ENCODE assay signal across 5 cellular contexts in genomic region chr13:37515226-37515625, GRCh38.
"Had no signal": no experiment of that assay in that cellular context is flagged by ENCODE, and none has a peak within 500 bp of the region (broad histone marks: within the 10 kb centered on the region; RNA-seq: fewer than 3 reads in every experiment).

No MANE protein-coding gene starts in this region.

- H2AFZ ChIP-seq: GM23338 had no signal

- H3K4me3 ChIP-seq: GM23338, K562 had no signal

- ATAC-seq: GM23338, K562 had no signal

- H3K4me2 ChIP-seq: GM23338 had no signal

- DNase-seq: H9, HCEC 1CT, IMR-90 had no signal
